Comparison of ENCODE assay signal across 23 cellular contexts in the genomic region with DNA sequence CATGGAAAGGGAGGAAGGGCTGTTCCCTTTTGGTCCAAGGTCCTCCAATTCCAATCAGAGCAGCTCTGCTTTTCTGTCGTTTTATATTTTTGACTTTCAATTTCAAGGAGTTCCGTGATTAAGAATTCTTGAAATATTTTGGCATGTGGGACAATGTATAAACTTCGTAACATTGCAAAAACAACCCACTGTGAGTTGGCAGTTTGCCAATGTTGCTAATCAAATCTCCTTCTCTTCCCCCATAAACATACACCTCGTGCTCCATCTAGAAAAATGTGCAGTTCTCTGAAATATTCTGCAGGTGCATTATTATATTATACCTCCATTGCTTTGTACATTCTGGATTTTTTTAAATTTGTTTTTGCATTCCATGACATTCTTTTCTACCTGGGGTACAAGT. TPM values are rescaled to one million over a fixed set of nuclear protein-coding genes. Genes with fewer than 3 reads are reported as not detected.
DNase-seq lines count a peak whose midpoint lies in the region; ATAC-seq and TF ChIP-seq lines count a peak whose summit lies in the region.
"Had no signal": no experiment of that assay in that cellular context is flagged by ENCODE, and none has a peak within 500 bp of the region (broad histone marks: within the 10 kb centered on the region; RNA-seq: fewer than 3 reads in every experiment).

No MANE protein-coding gene starts in this region.

- no peaks in the 10 kb centered on the region for H3K27me3 Mint-ChIP-seq in CD4-positive, alpha-beta T cell

- CTCF ChIA-PET in CD4-positive, alpha-beta T cell (lab: Charles Lee), result no interaction called here

- TF ChIP-seq POLR2A in spleen (IDR thresholded peaks at IDR 0.05), result no peak

- H3K4me3 ChIP-seq in astrocyte of the cerebellum (ENCODE audit: low read depth, low read length) (no peak overlapping the region), spleen (no peak overlapping the region)
- H3K4me3 ChIP-seq: PC-9 had no signal

- intact Hi-C loops in spleen (cut with DNase I; ENCODE audit: low total_unique reads), result no loop called here
- intact Hi-C loops in CD4-positive, alpha-beta T cell (cut with DNase I, micrococcal nuclease), result no loop called here

- WGBS in spleen, 5 donors, result 53 to 73% (median 66%) methylated on average over 4 of the region's 4 CpGs

- no peak overlapping the region for H3K27ac ChIP-seq in spleen
- H3K27ac ChIP-seq in CD4-positive, alpha-beta T cell (ENCODE audit: low read depth, low read length), result no peak overlapping the region
- H3K27ac ChIP-seq: 22Rv1, C4-2B, PC-9, RWPE1 had no signal

- H3K9me3 ChIP-seq in spleen, result peaks cover 0 to 13% (median 10%) of the 10 kb centered on the region in 8 donors
- H3K9me3 ChIP-seq in CD4-positive, alpha-beta T cell (ENCODE audit: control insufficient read depth, low read length), result peaks cover 5% of the 10 kb centered on the region
- H3K9me3 ChIP-seq: SK-N-SH had no signal

- TF ChIP-seq EP300 in Ishikawa (IDR thresholded peaks at IDR 0.05; ENCODE audit: borderline replicate concordance), result no peak

- no peak overlapping the region for H3K27ac Mint-ChIP-seq in CD4-positive, alpha-beta T cell

- H3K36me3 ChIP-seq in spleen, result no peaks in the 10 kb centered on the region

- no peak for TF ChIP-seq RAD21 in Ishikawa (IDR thresholded peaks at IDR 0.05; ENCODE audit: low read depth)

- in situ Hi-C loops in astrocyte of the cerebellum (cut with HindIII; ENCODE audit: low sequenced_read_pairs), result no loop called here

- no peaks in the 10 kb centered on the region for H3K36me3 Mint-ChIP-seq in CD4-positive, alpha-beta T cell (ENCODE audit: low read depth)

- H3K9me3 Mint-ChIP-seq in CD4-positive, alpha-beta T cell, result peaks cover 6% of the 10 kb centered on the region

- DNase-seq in DMS79 treated with DMSO at 0.1 percent for 48 hours (lab: John Stamatoyannopoulos, UW) (peak; percentile 14), DMS79 (lab: John Stamatoyannopoulos, UW) (no peak), astrocyte of the cerebellum (ENCODE audit: low read depth) (peak; percentile 13), iris pigment epithelial cell (ENCODE audit: low read depth) (peak; percentile 48), spleen (no peak)
- DNase-seq in activated T-cell treated with anti-CD3 and anti-CD28 coated beads, Interleukin-2, amount 50 U/mL, for 1 hour, result no peak
- no peak for DNase-seq in CD4-positive, alpha-beta T cell
- DNase-seq: AML-193, NCI-H1092 treated with DMSO at 0.1 percent for 48 hours, NCI-H146, NCI-H2029, NCI-H2171 treated with DMSO at 0.1 percent for 48 hours, NCI-H69, PC-9, SHP77 treated with DMSO at 0.1 percent for 48 hours, SK-N-SH had no signal

- no peak for ATAC-seq in CD4-positive, alpha-beta T cell (ENCODE audit: poor library complexity)

- H3K4me1 ChIP-seq in spleen, result no peaks in the 10 kb centered on the region

- no peaks in the 10 kb centered on the region for H3K27me3 ChIP-seq in spleen (replicated peaks in 1 of 7)
- no peaks in the 10 kb centered on the region for H3K27me3 ChIP-seq in CD4-positive, alpha-beta T cell (ENCODE audit: control insufficient read depth, insufficient read depth, low read length)

- no peaks in the 10 kb centered on the region for H3K4me1 Mint-ChIP-seq in CD4-positive, alpha-beta T cell (ENCODE audit: low read depth)

- no peak for TF ChIP-seq CTCF in astrocyte of the cerebellum (IDR thresholded peaks at IDR 0.05; ENCODE audit: low read depth, low read length, missing control alignments)
- TF ChIP-seq CTCF in spleen (IDR thresholded peaks at IDR 0.05 in 8 of 11, conservative IDR thresholded peaks at IDR 0.05 in 3 of 11), result no peak
- no peak for TF ChIP-seq CTCF in CD4-positive, alpha-beta T cell (IDR thresholded peaks at IDR 0.05)

- POLR2A ChIA-PET in CD4-positive, alpha-beta T cell (lab: Charles Lee), result no interaction called here

- H3K4me3 Mint-ChIP-seq in CD4-positive, alpha-beta T cell, result no peak overlapping the region

TF ChIP-seq in Ishikawa, 13 proteins besides CTCF, POLR2A, EP300 and RAD21:
- TF ChIP-seq EGR1 (IDR thresholded peaks at IDR 0.05) (no peak), NFIC (IDR thresholded peaks at IDR 0.05) (peak; percentile 35; the same call in 1 of the 2 replicates)

RNA-seq across cellular contexts. Expression of a gene that starts 49.8 kb away (rescaled TPM):
- under 1 TPM in 2 of 7 donors, not detected in 5; 0.23 to 0.54 TPM for total RNA-seq in spleen
- under 1 TPM in 1 of 3 donors, not detected in 2; 0.04 TPM for polyA plus RNA-seq in spleen
- total RNA-seq in CD4-positive, alpha-beta T cell, result not detected
- total RNA-seq: LHCN-M2, NCI-H460, PC-9 had no signal
- polyA plus RNA-seq: AG04450 had no signal

Comparison
In these comparisons a context has a peak if more than half of its experiments do, and no peak if none do; other contexts are left out.
1. DNase-seq: peak in DMS79 treated with DMSO at 0.1 percent for 48 hours (single experiment), astrocyte of the cerebellum (single experiment) and iris pigment epithelial cell (single experiment); none in DMS79 (single experiment), spleen (single experiment), activated T-cell treated with anti-CD3 and anti-CD28 coated beads, Interleukin-2, amount 50 U/mL, for 1 hour (single experiment) and CD4-positive, alpha-beta T cell (0 of 10).